ENCODE assay signal across 16 cellular contexts in genomic region chr6:114389111-114389510, GRCh38. TPM values are rescaled to one million over a fixed set of nuclear protein-coding genes. Genes with fewer than 3 reads are reported as not detected.
DNase-seq lines count a peak whose midpoint lies in the region; ATAC-seq and TF ChIP-seq lines count a peak whose summit lies in the region.
"Had no signal": no experiment of that assay in that cellular context is flagged by ENCODE, and none has a peak within 500 bp of the region (broad histone marks: within the 10 kb centered on the region; RNA-seq: fewer than 3 reads in every experiment).

No MANE protein-coding gene starts in this region.

- CTCF ChIA-PET in WTC11 (lab: Charles Lee): no interaction called here

- no peaks in the 10 kb centered on the region for H3K27me3 ChIP-seq in GM23338 (ENCODE audit: insufficient read depth)
- H3K27me3 ChIP-seq: BLaER1 had no signal

- H3K4me2 ChIP-seq in GM23338: peak overlapping the region; percentile 2; the same call in 1 of the 2 replicates
- H3K4me2 ChIP-seq: BLaER1 had no signal

- intact Hi-C loops in posterior cingulate gyrus (cut with DNase I): no loop called here

- H3K9me3 Mint-ChIP-seq in GM23338 (no peaks in the 10 kb centered on the region), WTC11 (no peaks in the 10 kb centered on the region)
- H3K9me3 Mint-ChIP-seq: CD8-positive, alpha-beta memory T cell had no signal

- no peaks in the 10 kb centered on the region for H4K20me1 ChIP-seq in GM23338 (replicated peaks; ENCODE audit: insufficient read depth)
- H4K20me1 ChIP-seq: BLaER1 had no signal

- no peak for TF ChIP-seq CTCF in GM23338 (conservative IDR thresholded peaks at IDR 0.05; ENCODE audit: low read depth in 2 of 2)
- TF ChIP-seq CTCF in WTC11 (IDR thresholded peaks at IDR 0.05): no peak

- no peaks in the 10 kb centered on the region for H3K79me2 ChIP-seq in GM23338 (replicated peaks; ENCODE audit: insufficient read depth)

- H3K36me3 ChIP-seq in GM23338 (ENCODE audit: insufficient read depth): no peaks in the 10 kb centered on the region
- H3K36me3 ChIP-seq: BLaER1 had no signal

- POLR2A ChIA-PET in WTC11 (lab: Charles Lee): no interaction called here

- peak; percentile 46 for DNase-seq in GM23338 (ENCODE audit: low spot score)
- peak; percentile 19 for DNase-seq in NCI-H446 treated with DMSO at 0.1 percent for 48 hours (lab: John Stamatoyannopoulos, UW)
- no peak for DNase-seq in WTC11 (ENCODE audit: low spot score)
- peak; percentile 64 for DNase-seq in foreskin melanocyte
- DNase-seq in posterior cingulate gyrus: no peak
- no peak for DNase-seq in NCI-H1694 (lab: John Stamatoyannopoulos, UW)
- DNase-seq: 8988T; AML-193; CD8-positive, alpha-beta memory T cell; DMS53; GF-D8; H7 had no signal

- ATAC-seq in GM23338 (peak; percentile 24; the same call in 2 of the 3 replicates), WTC11 (peak; percentile 22; the same call in 1 of the 2 replicates), HG02642 (IDR thresholded peaks at IDR 0.05; ENCODE audit: poor library complexity, unreplicated experiment) (no peak), GM18909 (IDR thresholded peaks at IDR 0.05; ENCODE audit: poor library complexity, unreplicated experiment) (no peak)
- ATAC-seq: K562 had no signal

- H3K4me3 Mint-ChIP-seq in GM23338 (no peak overlapping the region), WTC11 (no peak overlapping the region)
- H3K4me3 Mint-ChIP-seq: CD8-positive, alpha-beta memory T cell had no signal

- H3F3A ChIP-seq in GM23338 (replicated peaks; ENCODE audit: low read depth): no peaks in the 10 kb centered on the region

- H3K27ac ChIP-seq in GM23338 (ENCODE audit: low read depth): peak overlapping the region; percentile 23; the same call in 1 of the 2 replicates
- H3K27ac ChIP-seq: BLaER1 had no signal

- peaks cover 38% of the 10 kb centered on the region for H3K4me1 ChIP-seq in GM23338 (ENCODE audit: insufficient read depth)
- H3K4me1 ChIP-seq: BLaER1 had no signal

- H2AFZ ChIP-seq in GM23338: no peak overlapping the region

- H3K27me3 Mint-ChIP-seq in GM23338 (ENCODE audit: insufficient read depth, low read depth, poor library complexity) (no peaks in the 10 kb centered on the region), WTC11 (ENCODE audit: low read depth) (no peaks in the 10 kb centered on the region)
- H3K27me3 Mint-ChIP-seq: CD8-positive, alpha-beta memory T cell had no signal

- H3K4me3 ChIP-seq in GM23338: no peak overlapping the region
- H3K4me3 ChIP-seq: BLaER1, K562 had no signal

- H3K4me1 Mint-ChIP-seq in GM23338: peaks cover 48% of the 10 kb centered on the region
- H3K4me1 Mint-ChIP-seq in WTC11: peaks cover 64% of the 10 kb centered on the region
- H3K4me1 Mint-ChIP-seq: CD8-positive, alpha-beta memory T cell had no signal

- peak overlapping the region; percentile 48 for H3K27ac Mint-ChIP-seq in GM23338
- H3K27ac Mint-ChIP-seq in WTC11: peak overlapping the region; percentile 67
- H3K27ac Mint-ChIP-seq: CD8-positive, alpha-beta memory T cell had no signal

- no peaks in the 10 kb centered on the region for H3K36me3 Mint-ChIP-seq in GM23338 (ENCODE audit: low read depth)
- H3K36me3 Mint-ChIP-seq in WTC11: no peaks in the 10 kb centered on the region
- H3K36me3 Mint-ChIP-seq: CD8-positive, alpha-beta memory T cell had no signal

- no peaks in the 10 kb centered on the region for H3K9me2 ChIP-seq in GM23338 (ENCODE audit: insufficient read depth)

TF ChIP-seq in GM23338, 12 proteins besides CTCF, POLR2A, EP300 and RAD21 (continues in another document):
- TF ChIP-seq EZH2phosphoT487 (IDR thresholded peaks at IDR 0.05; ENCODE audit: unreplicated experiment): no peak
- no peak for TF ChIP-seq CREB1 (CRISPR knock-in tag; IDR thresholded peaks at IDR 0.05; ENCODE audit: low read depth)
- TF ChIP-seq ZNF114 (CRISPR knock-in tag; IDR thresholded peaks at IDR 0.05): no peak
- no peak for TF ChIP-seq NANOG (IDR thresholded peaks at IDR 0.05; ENCODE audit: borderline replicate concordance)
- TF ChIP-seq, protein P1, sequence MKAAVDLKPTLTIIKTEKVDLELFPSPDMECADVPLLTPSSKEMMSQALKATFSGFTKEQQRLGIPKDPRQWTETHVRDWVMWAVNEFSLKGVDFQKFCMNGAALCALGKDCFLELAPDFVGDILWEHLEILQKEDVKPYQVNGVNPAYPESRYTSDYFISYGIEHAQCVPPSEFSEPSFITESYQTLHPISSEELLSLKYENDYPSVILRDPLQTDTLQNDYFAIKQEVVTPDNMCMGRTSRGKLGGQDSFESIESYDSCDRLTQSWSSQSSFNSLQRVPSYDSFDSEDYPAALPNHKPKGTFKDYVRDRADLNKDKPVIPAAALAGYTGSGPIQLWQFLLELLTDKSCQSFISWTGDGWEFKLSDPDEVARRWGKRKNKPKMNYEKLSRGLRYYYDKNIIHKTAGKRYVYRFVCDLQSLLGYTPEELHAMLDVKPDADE (IDR thresholded peaks at IDR 0.05): no peak
- TF ChIP-seq, protein P2, sequence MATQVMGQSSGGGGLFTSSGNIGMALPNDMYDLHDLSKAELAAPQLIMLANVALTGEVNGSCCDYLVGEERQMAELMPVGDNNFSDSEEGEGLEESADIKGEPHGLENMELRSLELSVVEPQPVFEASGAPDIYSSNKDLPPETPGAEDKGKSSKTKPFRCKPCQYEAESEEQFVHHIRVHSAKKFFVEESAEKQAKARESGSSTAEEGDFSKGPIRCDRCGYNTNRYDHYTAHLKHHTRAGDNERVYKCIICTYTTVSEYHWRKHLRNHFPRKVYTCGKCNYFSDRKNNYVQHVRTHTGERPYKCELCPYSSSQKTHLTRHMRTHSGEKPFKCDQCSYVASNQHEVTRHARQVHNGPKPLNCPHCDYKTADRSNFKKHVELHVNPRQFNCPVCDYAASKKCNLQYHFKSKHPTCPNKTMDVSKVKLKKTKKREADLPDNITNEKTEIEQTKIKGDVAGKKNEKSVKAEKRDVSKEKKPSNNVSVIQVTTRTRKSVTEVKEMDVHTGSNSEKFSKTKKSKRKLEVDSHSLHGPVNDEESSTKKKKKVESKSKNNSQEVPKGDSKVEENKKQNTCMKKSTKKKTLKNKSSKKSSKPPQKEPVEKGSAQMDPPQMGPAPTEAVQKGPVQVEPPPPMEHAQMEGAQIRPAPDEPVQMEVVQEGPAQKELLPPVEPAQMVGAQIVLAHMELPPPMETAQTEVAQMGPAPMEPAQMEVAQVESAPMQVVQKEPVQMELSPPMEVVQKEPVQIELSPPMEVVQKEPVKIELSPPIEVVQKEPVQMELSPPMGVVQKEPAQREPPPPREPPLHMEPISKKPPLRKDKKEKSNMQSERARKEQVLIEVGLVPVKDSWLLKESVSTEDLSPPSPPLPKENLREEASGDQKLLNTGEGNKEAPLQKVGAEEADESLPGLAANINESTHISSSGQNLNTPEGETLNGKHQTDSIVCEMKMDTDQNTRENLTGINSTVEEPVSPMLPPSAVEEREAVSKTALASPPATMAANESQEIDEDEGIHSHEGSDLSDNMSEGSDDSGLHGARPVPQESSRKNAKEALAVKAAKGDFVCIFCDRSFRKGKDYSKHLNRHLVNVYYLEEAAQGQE (IDR thresholded peaks at IDR 0.05; ENCODE audit: unreplicated experiment): no peak
- TF ChIP-seq ZNF331 (CRISPR knock-in tag; IDR thresholded peaks at IDR 0.05; ENCODE audit: low read depth): no peak
- TF ChIP-seq JUNB (IDR thresholded peaks at IDR 0.05; ENCODE audit: unreplicated experiment): no peak

TF ChIP-seq in WTC11, 78 proteins besides CTCF, POLR2A, EP300 and RAD21:
- TF ChIP-seq CREB1 (CRISPR knock-in tag; IDR thresholded peaks at IDR 0.05) (no peak), ESRRA (CRISPR knock-in tag; IDR thresholded peaks at IDR 0.05; ENCODE audit: borderline replicate concordance) (no peak), TCF7 (CRISPR knock-in tag; IDR thresholded peaks at IDR 0.05; ENCODE audit: low read depth) (no peak), TP53 (CRISPR knock-in tag; IDR thresholded peaks at IDR 0.05) (no peak)
- TF ChIP-seq, protein P3, sequence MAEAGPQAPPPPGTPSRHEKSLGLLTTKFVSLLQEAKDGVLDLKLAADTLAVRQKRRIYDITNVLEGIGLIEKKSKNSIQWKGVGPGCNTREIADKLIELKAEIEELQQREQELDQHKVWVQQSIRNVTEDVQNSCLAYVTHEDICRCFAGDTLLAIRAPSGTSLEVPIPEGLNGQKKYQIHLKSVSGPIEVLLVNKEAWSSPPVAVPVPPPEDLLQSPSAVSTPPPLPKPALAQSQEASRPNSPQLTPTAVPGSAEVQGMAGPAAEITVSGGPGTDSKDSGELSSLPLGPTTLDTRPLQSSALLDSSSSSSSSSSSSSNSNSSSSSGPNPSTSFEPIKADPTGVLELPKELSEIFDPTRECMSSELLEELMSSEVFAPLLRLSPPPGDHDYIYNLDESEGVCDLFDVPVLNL (CRISPR knock-in tag; IDR thresholded peaks at IDR 0.05; ENCODE audit: borderline replicate concordance, low read depth): no peak
- TF ChIP-seq, protein P4, sequence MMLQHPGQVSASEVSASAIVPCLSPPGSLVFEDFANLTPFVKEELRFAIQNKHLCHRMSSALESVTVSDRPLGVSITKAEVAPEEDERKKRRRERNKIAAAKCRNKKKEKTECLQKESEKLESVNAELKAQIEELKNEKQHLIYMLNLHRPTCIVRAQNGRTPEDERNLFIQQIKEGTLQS (CRISPR knock-in tag; conservative IDR thresholded peaks at IDR 0.05): no peak

RNA-seq across cellular contexts. Expression of gene HS3ST5, which starts 46.3 kb away (rescaled TPM):
- total RNA-seq in GM23338 (2014; rRNA removed; shearing (Covaris generic)): 3.5 and 3.8 TPM in 2 replicates
- polyA plus RNA-seq in GM23338 (2016; fragmentation: Nextera tagmentation; extraction: Ambion mirVana): 2.8 and 2.9 TPM in 2 replicates
- 8.1 to 8.7 TPM (median 8.6 TPM) in 3 replicates for total RNA-seq in WTC11 (2021)
- total RNA-seq: CD8-positive, alpha-beta memory T cell; K562 had no signal
- polyA plus RNA-seq: CD8-positive, alpha-beta memory T cell; K562 had no signal

Comparison
In these comparisons a context has a peak if more than half of its experiments do, and no peak if none do; other contexts are left out.
1. ATAC-seq: peak in GM23338 (single experiment) and WTC11 (single experiment); none in HG02642 (single experiment) and GM18909 (single experiment).
2. DNase-seq: peak in GM23338 (single experiment), NCI-H446 treated with DMSO at 0.1 percent for 48 hours (single experiment) and foreskin melanocyte (single experiment); none in WTC11 (single experiment), posterior cingulate gyrus (0 of 10) and NCI-H1694 (single experiment).